14 cellular contexts compared by ENCODE assay signal in genomic region chr17:7575959-7576358, GRCh38. TPM values are rescaled to one million over a fixed set of nuclear protein-coding genes. Genes with fewer than 3 reads are reported as not detected.
A peak's percentile ranks its signal among the peaks of the same experiment; 100 is the strongest.
DNase-seq lines count a peak whose midpoint lies in the region; ATAC-seq, FAIRE-seq and TF ChIP-seq lines count a peak whose summit lies in the region.
"Had no signal": no experiment of that assay in that cellular context is flagged by ENCODE, and none has a peak within 500 bp of the region (broad histone marks: within the 10 kb centered on the region; RNA-seq: fewer than 3 reads in every experiment).

No MANE protein-coding gene starts in this region.

- peaks cover 75% of the 10 kb centered on the region for H3K79me2 ChIP-seq in MM.1S (ENCODE audit: low read length)
- peaks cover 76% of the 10 kb centered on the region for H3K79me2 ChIP-seq in K562 (ENCODE audit: control insufficient read depth, insufficient read depth, low read length)

- H3K36me3 ChIP-seq in CD4-positive, CD25-positive, alpha-beta regulatory T cell (ENCODE audit: control insufficient read depth, insufficient read depth, low read length): peaks cover 49% of the 10 kb centered on the region
- peaks cover 34% of the 10 kb centered on the region for H3K36me3 ChIP-seq in MM.1S (replicated peaks; ENCODE audit: insufficient read depth, low read length)
- peaks cover 68% of the 10 kb centered on the region for H3K36me3 ChIP-seq in K562 (ENCODE audit: control insufficient read depth, insufficient read depth, low read length)
- H3K36me3 ChIP-seq in naive thymus-derived CD4-positive, alpha-beta T cell (ENCODE audit: control insufficient read depth in 2 of 3, insufficient read depth in 3 of 3, low read length in 3 of 3): peaks cover 37 to 68% (median 45%) of the 10 kb centered on the region in 3 experiments
- peaks cover 48 to 49% of the 10 kb centered on the region in 2 donors for H3K36me3 ChIP-seq in thyroid gland

- TF ChIP-seq POLR2A in K562 (conservative IDR thresholded peaks at IDR 0.05) (peak; percentile 52; the same call in 1 of the 2 replicates), thyroid gland (IDR thresholded peaks at IDR 0.05) (no peak)

- intact Hi-C loops in K562 (cut with micrococcal nuclease) (no loop called here), thyroid gland (cut with DNase I) (no loop called here)
- intact Hi-C loops in naive thymus-derived CD4-positive, alpha-beta T cell (cut with micrococcal nuclease): loop anchor here in 1 of 2 donors (10.0 kb wide), 2 partner anchors 551 to 579 kb away; partner anchors contain the start of genes BCL6B and PER1

- H3K9me2 ChIP-seq in MM.1S (replicated peaks; ENCODE audit: insufficient read depth, low read length): no peaks in the 10 kb centered on the region

- peak overlapping the region in 1 of 3 donors; percentile 97 for H3K27ac Mint-ChIP-seq in CD4-positive, CD25-positive, alpha-beta regulatory T cell
- peak overlapping the region in 4 of 9 donors; percentile 8 to 80 (median 32) for H3K27ac Mint-ChIP-seq in naive thymus-derived CD4-positive, alpha-beta T cell

- no peak for TF ChIP-seq EP300 in K562 (IDR thresholded peaks at IDR 0.05; ENCODE audit: low read length)

- no peak for TF ChIP-seq RAD21 in K562 (CRISPR knock-in tag; conservative IDR thresholded peaks at IDR 0.05 in 1 of 2, IDR thresholded peaks at IDR 0.05 in 1 of 2)

- CTCF ChIA-PET in K562 (lab: Yijun Ruan, JAX; ENCODE audit: low intra/inter-chr PET ratio): interaction anchor here (0.7 kb wide), 1 partner anchor 220 kb away, joined by 3 read pairs; no protein-coding TSS in a partner anchor
- CTCF ChIA-PET in naive thymus-derived CD4-positive, alpha-beta T cell (lab: Charles Lee): interaction anchor here (1.1 to 2.2 kb wide), 2 partner anchors 15 to 18 kb away, joined by 4 to 11 read pairs; partner anchors contain the start of genes SENP3 and TNFSF13

- H3K27me3 Mint-ChIP-seq in CD4-positive, CD25-positive, alpha-beta regulatory T cell: peaks cover 11% of the 10 kb centered on the region
- peaks cover 0 to 5% (median 0%) of the 10 kb centered on the region in 5 donors for H3K27me3 Mint-ChIP-seq in naive thymus-derived CD4-positive, alpha-beta T cell

- H3K36me3 Mint-ChIP-seq in CD4-positive, CD25-positive, alpha-beta regulatory T cell: peaks cover 55% of the 10 kb centered on the region
- H3K36me3 Mint-ChIP-seq in naive thymus-derived CD4-positive, alpha-beta T cell: peaks cover 4 to 63% (median 36%) of the 10 kb centered on the region in 5 donors

- peaks cover 39% of the 10 kb centered on the region for H3K4me1 ChIP-seq in CD4-positive, CD25-positive, alpha-beta regulatory T cell (ENCODE audit: control insufficient read depth, insufficient read depth, low read length, poor library complexity, severe bottlenecking)
- H3K4me1 ChIP-seq in MM.1S (ENCODE audit: low read length): peaks cover 66% of the 10 kb centered on the region
- peaks cover 28 to 42% of the 10 kb centered on the region in 2 experiments for H3K4me1 ChIP-seq in K562 (replicated peaks in 1 of 2; ENCODE audit: control insufficient read depth in 2 of 2, insufficient read depth in 2 of 2, low read length in 2 of 2)
- peaks cover 29 to 42% of the 10 kb centered on the region in 2 donors for H3K4me1 ChIP-seq in naive thymus-derived CD4-positive, alpha-beta T cell (ENCODE audit: control insufficient read depth in 2 of 2, insufficient read depth in 2 of 2, low read length in 2 of 2)
- H3K4me1 ChIP-seq in thyroid gland: peaks cover 16 to 41% of the 10 kb centered on the region in 2 donors

- H4K20me1 ChIP-seq in MM.1S (ENCODE audit: insufficient read depth, low read length): peaks cover 51% of the 10 kb centered on the region
- peaks cover 43% of the 10 kb centered on the region for H4K20me1 ChIP-seq in K562 (replicated peaks; ENCODE audit: control insufficient read depth, insufficient read depth, low read length)

- no peak for FAIRE-seq in K562 (lab: Jason Lieb, UNC)

- H3K9ac ChIP-seq in MM.1S (ENCODE audit: low read length) (no peak overlapping the region), K562 (ENCODE audit: insufficient read depth in 1 of 2, low read depth in 2 of 2, low read length in 2 of 2) (peak overlapping the region in 1 of 2 experiments; percentile 84; a peak in 1 of 4 replicates)

- H3K9me3 Mint-ChIP-seq in CD4-positive, CD25-positive, alpha-beta regulatory T cell: peaks cover 0 to 1% (median 0%) of the 10 kb centered on the region in 7 donors
- H3K9me3 Mint-ChIP-seq in naive thymus-derived CD4-positive, alpha-beta T cell: peaks cover 0 to 12% (median 0%) of the 10 kb centered on the region in 11 donors

- peak overlapping the region; percentile 94; the same call in 1 of the 2 replicates for H3K4me2 ChIP-seq in MM.1S (ENCODE audit: low read depth, low read length)
- 0 out of 2 replicates have a peak overlapping the region, but pooled peaks have one; percentile 83 for H3K4me2 ChIP-seq in K562 (ENCODE audit: insufficient read depth, low read length)

- H3F3A ChIP-seq in MM.1S (ENCODE audit: insufficient read depth, low read length): peaks cover 80% of the 10 kb centered on the region

- H3K4me3 Mint-ChIP-seq in CD4-positive, CD25-positive, alpha-beta regulatory T cell: peak overlapping the region in 3 of 4 donors; percentile 28 to 96 (median 29)
- peak overlapping the region in 6 of 10 donors; percentile 29 to 98 (median 92) for H3K4me3 Mint-ChIP-seq in naive thymus-derived CD4-positive, alpha-beta T cell

- H3K27ac ChIP-seq in CD4-positive, CD25-positive, alpha-beta regulatory T cell (ENCODE audit: insufficient read depth, low read length, poor library complexity, severe bottlenecking): no peak overlapping the region
- H3K27ac ChIP-seq in MM.1S (ENCODE audit: low read length) (peak overlapping the region; percentile 6; the same call in 1 of the 2 replicates), K562 (ENCODE audit: extremely low read depth, low read depth, low read length) (peak overlapping the region; percentile 98), thyroid gland (no peak overlapping the region)
- H3K27ac ChIP-seq in naive thymus-derived CD4-positive, alpha-beta T cell (ENCODE audit: low read depth, low read length): no peak overlapping the region

- TF ChIP-seq CTCF in MM.1S (IDR thresholded peaks at IDR 0.05; ENCODE audit: low read length) (no peak), K562 (IDR thresholded peaks at IDR 0.05 in 2 of 3, conservative IDR thresholded peaks at IDR 0.05 in 1 of 3; ENCODE audit: insufficient read depth in 2 of 3, low read depth in 1 of 3, low read length in 3 of 3) (no peak), thyroid gland (IDR thresholded peaks at IDR 0.05) (no peak)

- H3K9me3 ChIP-seq in CD4-positive, CD25-positive, alpha-beta regulatory T cell (ENCODE audit: control insufficient read depth in 2 of 2, low read length in 2 of 2): no peaks in the 10 kb centered on the region
- no peaks in the 10 kb centered on the region for H3K9me3 ChIP-seq in MM.1S (replicated peaks; ENCODE audit: insufficient read depth, low read length)
- no peaks in the 10 kb centered on the region for H3K9me3 ChIP-seq in K562 (replicated peaks; ENCODE audit: control insufficient read depth, insufficient read depth, low read depth, low read length)
- no peaks in the 10 kb centered on the region for H3K9me3 ChIP-seq in naive thymus-derived CD4-positive, alpha-beta T cell (ENCODE audit: control insufficient read depth in 2 of 3, low read length in 3 of 3)
- no peaks in the 10 kb centered on the region for H3K9me3 ChIP-seq in thyroid gland
- H3K9me3 ChIP-seq: upper lobe of left lung had no signal

- H2AFZ ChIP-seq in MM.1S (ENCODE audit: low read length) (no peak overlapping the region), K562 (ENCODE audit: low read depth, low read length) (no peak overlapping the region)

- in situ Hi-C loops in K562 (cut with MboI): no loop called here

- no peak overlapping the region for H3K4me3 ChIP-seq in CD4-positive, CD25-positive, alpha-beta regulatory T cell (ENCODE audit: low read depth, low read length)
- H3K4me3 ChIP-seq in MM.1S (ENCODE audit: low read length) (no peak overlapping the region), K562 (no peak overlapping the region; the same call in 1 of the 2 replicates), thyroid gland (replicated peaks in 1 of 3) (no peak overlapping the region)
- no peak overlapping the region for H3K4me3 ChIP-seq in naive thymus-derived CD4-positive, alpha-beta T cell (ENCODE audit: low read length)

- peaks cover 5 to 83% (median 49%) of the 10 kb centered on the region in 4 donors for H3K4me1 Mint-ChIP-seq in CD4-positive, CD25-positive, alpha-beta regulatory T cell
- peaks cover 28 to 86% (median 70%) of the 10 kb centered on the region in 7 donors for H3K4me1 Mint-ChIP-seq in naive thymus-derived CD4-positive, alpha-beta T cell

- no peak for ATAC-seq in CD4-positive, CD25-positive, alpha-beta regulatory T cell (ENCODE audit: low read depth in 2 of 2)
- ATAC-seq in K562: no peak
- no peak for ATAC-seq in naive thymus-derived CD4-positive, alpha-beta T cell
- ATAC-seq in HG03520 (IDR thresholded peaks at IDR 0.05; ENCODE audit: unreplicated experiment): no peak

- WGBS in K562 (ENCODE audit: insufficient coverage, low coverage, missing lambda C conversion rate): 75% methylated on average over 6 of the region's 7 CpGs
- 76 to 78% methylated on average over 7 of the region's 7 CpGs for WGBS in thyroid gland, 2 donors

- peaks cover 9% of the 10 kb centered on the region for H3K9me1 ChIP-seq in K562 (ENCODE audit: control insufficient read depth, insufficient read depth, low read length)

- DNase-seq in CD4-positive, CD25-positive, alpha-beta regulatory T cell: no peak
- DNase-seq in MM.1S (no peak), K562 (ENCODE audit: extremely low read depth in 1 of 4, low spot score in 3 of 4) (no peak), GOT3 (lab: John Stamatoyannopoulos, UW) (no peak), thyroid gland (no peak), NCI-H1436 treated with DMSO at 0.1 percent for 48 hours (lab: John Stamatoyannopoulos, UW) (no peak)
- DNase-seq in naive thymus-derived CD4-positive, alpha-beta T cell: no peak
- DNase-seq: activated gamma-delta T cell; effector memory CD4-positive, alpha-beta T cell; NCI-H524 treated with DMSO at 0.1 percent for 48 hours; occipital lobe; stimulated activated CD4-positive, alpha-beta T cell treated with anti-CD3 and anti-CD28 coated beads, Interleukin-4, amount 100 ng/mL, for 4 hours; upper lobe of left lung had no signal

- BruUV-seq in K562 (replicated peaks; lab: Mats Ljungman, UMichigan): no TSS peak

- no peaks in the 10 kb centered on the region for H3K27me3 ChIP-seq in CD4-positive, CD25-positive, alpha-beta regulatory T cell (ENCODE audit: control insufficient read depth, insufficient read depth, low read length)
- no peaks in the 10 kb centered on the region for H3K27me3 ChIP-seq in MM.1S (replicated peaks; ENCODE audit: insufficient read depth, low read length)
- H3K27me3 ChIP-seq in K562 (ENCODE audit: control insufficient read depth in 2 of 2, insufficient read depth in 2 of 2, low read length in 2 of 2): no peaks in the 10 kb centered on the region
- H3K27me3 ChIP-seq in naive thymus-derived CD4-positive, alpha-beta T cell (ENCODE audit: control insufficient read depth in 2 of 2, insufficient read depth in 2 of 2, low read length in 2 of 2): no peaks in the 10 kb centered on the region
- no peaks in the 10 kb centered on the region for H3K27me3 ChIP-seq in thyroid gland
- H3K27me3 ChIP-seq: upper lobe of left lung had no signal

- POLR2A ChIA-PET in K562 (lab: Yijun Ruan, JAX): interaction anchor here (0.6 to 6.7 kb wide), 7 partner anchors 8 to 239 kb away, joined by 3 to 46 read pairs (median 4); partner anchors contain the start of genes ACAP1 and MPDU1
- POLR2A ChIA-PET in naive thymus-derived CD4-positive, alpha-beta T cell (lab: Charles Lee): interaction anchor here (0.6 to 8.2 kb wide), 10 partner anchors 7 to 140 kb away, joined by 3 to 108 read pairs (median 6); partner anchors contain the start of genes MPDU1, POLR2A, SENP3 and SOX15

RNA-seq across cellular contexts. Expression of gene CD68, which starts 3.5 kb away (rescaled TPM):
- 0.25 TPM for total RNA-seq in CD4-positive, CD25-positive, alpha-beta regulatory T cell
- 1 to 10 TPM in 1 of 4 donors, under 1 TPM in 2, not detected in 1; 0.65 to 1.2 (median 0.89) TPM for polyA plus RNA-seq in CD4-positive, CD25-positive, alpha-beta regulatory T cell
- 7.2 and 16.8 TPM in 2 replicates for total RNA-seq in K562 (2011; cell fraction: chromatin; rRNA removed; ENCODE audit: low replicate concordance)
- 20.0 and 21.3 TPM in 2 replicates for total RNA-seq in K562 (2011; cell fraction: nucleolus; rRNA removed)
- total RNA-seq in K562 (2011; cell fraction: nucleoplasm; rRNA removed): 33.4 and 34.7 TPM in 2 replicates
- total RNA-seq in K562 (2014; rRNA removed) (34.6 and 37.2 TPM in 2 replicates), K562 (2014; rRNA removed; fragmentation: Illumina TruSeq; extraction: Trizol) (22.9 and 28.2 TPM in 2 replicates), K562 (2015; rRNA removed; fragmentation: Illumina TruSeq; extraction: Trizol) (46.4 and 50.9 TPM in 2 replicates), K562 (2021) (30.1 and 34.8 TPM in 2 replicates), thyroid gland (10 to 100 TPM; 13.6 to 52.0 (median 21.5) TPM)
- polyA plus RNA-seq in K562 (2011; rRNA removed) (31.3 and 65.1 TPM in 2 replicates), K562 (2014; fragmentation: Illumina TruSeq; extraction: Trizol) (77.2 and 89.8 TPM in 2 replicates), K562 (2014; fragmentation: Nextera tagmentation; extraction: Ambion mirVana) (10 to 100 TPM; 37.7 to 85.3 TPM), K562 (2014; rRNA removed) (33.3 and 38.8 TPM in 2 replicates)
- polyA plus RNA-seq in K562 (2011; cell fraction: cytosol; rRNA removed): 76.2 and 89.9 TPM in 2 replicates
- 4.1 and 4.4 TPM in 2 replicates for polyA plus RNA-seq in K562 (2011; cell fraction: nucleus; rRNA removed)
- polyA plus RNA-seq in K562 (2012): 44.4 and 74.1 TPM in 2 replicates
- polyA minus RNA-seq in K562 (2011; rRNA and poly(A)+ RNA removed): 23.1 and 25.5 TPM in 2 replicates
- 16.3 and 19.7 TPM in 2 replicates for polyA minus RNA-seq in K562 (2011; cell fraction: cytosol; rRNA and poly(A)+ RNA removed)
- polyA minus RNA-seq in K562 (2011; cell fraction: nucleus; rRNA and poly(A)+ RNA removed): 1.3 and 2.2 TPM in 2 replicates
- total RNA-seq in naive thymus-derived CD4-positive, alpha-beta T cell: 100 to 1,000 TPM in 1 of 5 experiments, 10 to 100 TPM in 2, 1 to 10 TPM in 2; 6.8 to 176 (median 18.8) TPM
- under 1 TPM; 0.12 to 0.21 TPM for polyA plus RNA-seq in naive thymus-derived CD4-positive, alpha-beta T cell

RNA-seq across cellular contexts. Expression of gene MPDU1, which starts 7.7 kb away (rescaled TPM):
- 40.0 TPM for total RNA-seq in CD4-positive, CD25-positive, alpha-beta regulatory T cell
- 10 to 100 TPM; 41.0 to 63.7 (median 48.4) TPM for polyA plus RNA-seq in CD4-positive, CD25-positive, alpha-beta regulatory T cell
- 63.6 and 172 TPM in 2 replicates for total RNA-seq in K562 (2011; cell fraction: chromatin; rRNA removed; ENCODE audit: low replicate concordance)
- 230 and 236 TPM in 2 replicates for total RNA-seq in K562 (2011; cell fraction: nucleolus; rRNA removed)
- total RNA-seq in K562 (2011; cell fraction: nucleoplasm; rRNA removed): 165 and 169 TPM in 2 replicates
- total RNA-seq in K562 (2014; rRNA removed): 53.5 and 78.9 TPM in 2 replicates
- 68.3 and 80.2 TPM in 2 replicates for total RNA-seq in K562 (2014; rRNA removed; fragmentation: Illumina TruSeq; extraction: Trizol)
- 78.5 and 85.0 TPM in 2 replicates for total RNA-seq in K562 (2015; rRNA removed; fragmentation: Illumina TruSeq; extraction: Trizol)
- 55.5 and 63.7 TPM in 2 replicates for total RNA-seq in K562 (2021)
- polyA plus RNA-seq in K562 (2011; rRNA removed): 160 and 161 TPM in 2 replicates
- polyA plus RNA-seq in K562 (2011; cell fraction: cytosol; rRNA removed): 292 and 301 TPM in 2 replicates
- 85.8 and 92.2 TPM in 2 replicates for polyA plus RNA-seq in K562 (2011; cell fraction: nucleus; rRNA removed)
- polyA plus RNA-seq in K562 (2012): 66.5 and 66.7 TPM in 2 replicates
- 172 and 179 TPM in 2 replicates for polyA plus RNA-seq in K562 (2014; fragmentation: Illumina TruSeq; extraction: Trizol)
- polyA plus RNA-seq in K562 (2014; fragmentation: Nextera tagmentation; extraction: Ambion mirVana): 10 to 100 TPM in 1 of 2 experiments, 1 to 10 TPM in 1; 4.9 to 21.8 TPM
- polyA plus RNA-seq in K562 (2014; rRNA removed): 77.1 and 86.7 TPM in 2 replicates
- polyA minus RNA-seq in K562 (2011; rRNA and poly(A)+ RNA removed): 77.8 and 107 TPM in 2 replicates
- 35.2 and 43.8 TPM in 2 replicates for polyA minus RNA-seq in K562 (2011; cell fraction: cytosol; rRNA and poly(A)+ RNA removed)
- polyA minus RNA-seq in K562 (2011; cell fraction: nucleus; rRNA and poly(A)+ RNA removed): 15.8 and 18.0 TPM in 2 replicates
- 10 to 100 TPM; 25.4 to 79.8 (median 31.4) TPM for total RNA-seq in naive thymus-derived CD4-positive, alpha-beta T cell
- 10 to 100 TPM; 39.1 to 52.3 TPM for polyA plus RNA-seq in naive thymus-derived CD4-positive, alpha-beta T cell
- 100 to 1,000 TPM in 3 of 4 donors, 10 to 100 TPM in 1; 88.8 to 250 (median 164) TPM for total RNA-seq in thyroid gland

RNA-seq across cellular contexts. Expression of gene SOX15, which starts 13.9 kb away (rescaled TPM):
- not detected for total RNA-seq in CD4-positive, CD25-positive, alpha-beta regulatory T cell
- polyA plus RNA-seq in CD4-positive, CD25-positive, alpha-beta regulatory T cell: not detected
- total RNA-seq in K562 (2011; cell fraction: chromatin; rRNA removed; ENCODE audit: low replicate concordance): 1.1 and 1.3 TPM in 2 replicates
- 1.2 TPM in 2 replicates for total RNA-seq in K562 (2011; cell fraction: nucleolus; rRNA removed)
- 0.37 and 1.1 TPM in 2 replicates for total RNA-seq in K562 (2011; cell fraction: nucleoplasm; rRNA removed)
- total RNA-seq in K562 (2014; rRNA removed) (0.23 and 0.24 TPM in 2 replicates), K562 (2014; rRNA removed; fragmentation: Illumina TruSeq; extraction: Trizol) (not detected in 2 replicates), K562 (2015; rRNA removed; fragmentation: Illumina TruSeq; extraction: Trizol) (not detected in 2 replicates), K562 (2021) (0.16 TPM in 1 of 2 replicates, not detected in the other), thyroid gland (1 to 10 TPM in 1 of 4 donors, under 1 TPM in 1, not detected in 2; 0.67 to 3.1 TPM)
- polyA plus RNA-seq in K562 (2011; rRNA removed) (0.16 TPM in 1 of 2 replicates, not detected in the other), K562 (2014; fragmentation: Illumina TruSeq; extraction: Trizol) (not detected in 2 replicates), K562 (2014; fragmentation: Nextera tagmentation; extraction: Ambion mirVana) (under 1 TPM in 1 of 2 experiments, not detected in 1; 0.07 TPM), K562 (2014; rRNA removed) (0.33 TPM in 1 of 2 replicates, not detected in the other)
- 0.09 and 0.19 TPM in 2 replicates for polyA plus RNA-seq in K562 (2011; cell fraction: cytosol; rRNA removed)
- polyA plus RNA-seq in K562 (2011; cell fraction: nucleus; rRNA removed): 0.76 and 1.2 TPM in 2 replicates
- 1.1 and 1.9 TPM in 2 replicates for polyA plus RNA-seq in K562 (2012)
- not detected in 2 replicates for polyA minus RNA-seq in K562 (2011; rRNA and poly(A)+ RNA removed)
- polyA minus RNA-seq in K562 (2011; cell fraction: cytosol; rRNA and poly(A)+ RNA removed): not detected in 2 replicates
- 0.40 and 0.44 TPM in 2 replicates for polyA minus RNA-seq in K562 (2011; cell fraction: nucleus; rRNA and poly(A)+ RNA removed)
- total RNA-seq in naive thymus-derived CD4-positive, alpha-beta T cell: 1 to 10 TPM in 2 of 5 experiments, under 1 TPM in 3; 0.44 to 1.6 (median 0.56) TPM
- not detected for polyA plus RNA-seq in naive thymus-derived CD4-positive, alpha-beta T cell

RNA-seq across cellular contexts. Expression of gene SENP3, which starts 14.2 kb away (rescaled TPM):
- 30.7 TPM for total RNA-seq in CD4-positive, CD25-positive, alpha-beta regulatory T cell
- polyA plus RNA-seq in CD4-positive, CD25-positive, alpha-beta regulatory T cell: 10 to 100 TPM; 10.1 to 16.1 (median 11.8) TPM
- total RNA-seq in K562 (2011; cell fraction: chromatin; rRNA removed; ENCODE audit: low replicate concordance): 70.4 and 129 TPM in 2 replicates
- 60.9 and 69.7 TPM in 2 replicates for total RNA-seq in K562 (2011; cell fraction: nucleolus; rRNA removed)
- total RNA-seq in K562 (2011; cell fraction: nucleoplasm; rRNA removed): 66.0 and 67.9 TPM in 2 replicates
- total RNA-seq in K562 (2014; rRNA removed) (65.3 and 69.1 TPM in 2 replicates), K562 (2014; rRNA removed; fragmentation: Illumina TruSeq; extraction: Trizol) (79.3 and 82.7 TPM in 2 replicates), K562 (2015; rRNA removed; fragmentation: Illumina TruSeq; extraction: Trizol) (85.7 and 88.2 TPM in 2 replicates), K562 (2021) (55.6 and 63.1 TPM in 2 replicates), thyroid gland (10 to 100 TPM; 62.4 to 73.3 (median 66.3) TPM)
- polyA plus RNA-seq in K562 (2011; rRNA removed) (80.5 and 94.1 TPM in 2 replicates), K562 (2014; fragmentation: Illumina TruSeq; extraction: Trizol) (98.7 and 102 TPM in 2 replicates), K562 (2014; fragmentation: Nextera tagmentation; extraction: Ambion mirVana) (under 1 TPM; 0.63 to 0.73 TPM), K562 (2014; rRNA removed) (67.3 and 78.8 TPM in 2 replicates)
- 73.9 and 80.9 TPM in 2 replicates for polyA plus RNA-seq in K562 (2011; cell fraction: cytosol; rRNA removed)
- polyA plus RNA-seq in K562 (2011; cell fraction: nucleus; rRNA removed): 92.4 and 106 TPM in 2 replicates
- polyA plus RNA-seq in K562 (2012): 33.0 and 47.9 TPM in 2 replicates
- polyA minus RNA-seq in K562 (2011; rRNA and poly(A)+ RNA removed): 68.9 and 101 TPM in 2 replicates
- 29.8 and 44.6 TPM in 2 replicates for polyA minus RNA-seq in K562 (2011; cell fraction: cytosol; rRNA and poly(A)+ RNA removed)
- polyA minus RNA-seq in K562 (2011; cell fraction: nucleus; rRNA and poly(A)+ RNA removed): 19.1 and 22.7 TPM in 2 replicates
- total RNA-seq in naive thymus-derived CD4-positive, alpha-beta T cell: 10 to 100 TPM; 35.0 to 43.8 (median 40.8) TPM
- 10 to 100 TPM; 13.2 to 20.6 TPM for polyA plus RNA-seq in naive thymus-derived CD4-positive, alpha-beta T cell

RNA-seq across cellular contexts. Expression of gene TNFSF13, which starts 17.4 kb away (rescaled TPM):
- 1.6 TPM for total RNA-seq in CD4-positive, CD25-positive, alpha-beta regulatory T cell
- polyA plus RNA-seq in CD4-positive, CD25-positive, alpha-beta regulatory T cell: under 1 TPM in 3 of 4 donors, not detected in 1; 0.41 to 0.52 (median 0.44) TPM
- 0.21 and 0.76 TPM in 2 replicates for total RNA-seq in K562 (2011; cell fraction: chromatin; rRNA removed; ENCODE audit: low replicate concordance)
- total RNA-seq in K562 (2011; cell fraction: nucleolus; rRNA removed): 0.39 and 0.50 TPM in 2 replicates
- total RNA-seq in K562 (2011; cell fraction: nucleoplasm; rRNA removed): 0.29 and 0.38 TPM in 2 replicates
- total RNA-seq in K562 (2014; rRNA removed) (0.18 and 0.24 TPM in 2 replicates), K562 (2014; rRNA removed; fragmentation: Illumina TruSeq; extraction: Trizol) (not detected in 2 replicates), K562 (2015; rRNA removed; fragmentation: Illumina TruSeq; extraction: Trizol) (0.11 and 0.30 TPM in 2 replicates), K562 (2021) (0.38 and 0.51 TPM in 2 replicates), thyroid gland (10 to 100 TPM; 11.7 to 32.2 (median 24.8) TPM)
- polyA plus RNA-seq in K562 (2011; rRNA removed) (0.26 and 1.6 TPM in 2 replicates), K562 (2014; fragmentation: Illumina TruSeq; extraction: Trizol) (0.19 and 0.29 TPM in 2 replicates), K562 (2014; fragmentation: Nextera tagmentation; extraction: Ambion mirVana) (under 1 TPM; 0.04 to 0.07 TPM), K562 (2014; rRNA removed) (0.30 and 0.45 TPM in 2 replicates)
- 0.16 and 0.96 TPM in 2 replicates for polyA plus RNA-seq in K562 (2011; cell fraction: cytosol; rRNA removed)
- 0.31 and 4.2 TPM in 2 replicates for polyA plus RNA-seq in K562 (2011; cell fraction: nucleus; rRNA removed)
- 0.98 and 1.2 TPM in 2 replicates for polyA plus RNA-seq in K562 (2012)
- polyA minus RNA-seq in K562 (2011; rRNA and poly(A)+ RNA removed): 0.54 TPM in 1 of 2 replicates, not detected in the other
- 2.4 TPM in 1 of 2 replicates, not detected in the other for polyA minus RNA-seq in K562 (2011; cell fraction: cytosol; rRNA and poly(A)+ RNA removed)
- 0.27 and 2.3 TPM in 2 replicates for polyA minus RNA-seq in K562 (2011; cell fraction: nucleus; rRNA and poly(A)+ RNA removed)
- total RNA-seq in naive thymus-derived CD4-positive, alpha-beta T cell: 10 to 100 TPM in 1 of 5 experiments, 1 to 10 TPM in 4; 2.0 to 45.6 (median 4.4) TPM
- 1 to 10 TPM; 1.1 to 1.5 TPM for polyA plus RNA-seq in naive thymus-derived CD4-positive, alpha-beta T cell

Comparison
In these comparisons a context has a peak if more than half of its experiments do, and no peak if none do; other contexts are left out.
1. H3K27ac ChIP-seq: peak in MM.1S (single experiment) and K562 (single experiment); none in CD4-positive, CD25-positive, alpha-beta regulatory T cell (single experiment), naive thymus-derived CD4-positive, alpha-beta T cell (single experiment) and thyroid gland (0 of 3).